In the genomic region with DNA sequence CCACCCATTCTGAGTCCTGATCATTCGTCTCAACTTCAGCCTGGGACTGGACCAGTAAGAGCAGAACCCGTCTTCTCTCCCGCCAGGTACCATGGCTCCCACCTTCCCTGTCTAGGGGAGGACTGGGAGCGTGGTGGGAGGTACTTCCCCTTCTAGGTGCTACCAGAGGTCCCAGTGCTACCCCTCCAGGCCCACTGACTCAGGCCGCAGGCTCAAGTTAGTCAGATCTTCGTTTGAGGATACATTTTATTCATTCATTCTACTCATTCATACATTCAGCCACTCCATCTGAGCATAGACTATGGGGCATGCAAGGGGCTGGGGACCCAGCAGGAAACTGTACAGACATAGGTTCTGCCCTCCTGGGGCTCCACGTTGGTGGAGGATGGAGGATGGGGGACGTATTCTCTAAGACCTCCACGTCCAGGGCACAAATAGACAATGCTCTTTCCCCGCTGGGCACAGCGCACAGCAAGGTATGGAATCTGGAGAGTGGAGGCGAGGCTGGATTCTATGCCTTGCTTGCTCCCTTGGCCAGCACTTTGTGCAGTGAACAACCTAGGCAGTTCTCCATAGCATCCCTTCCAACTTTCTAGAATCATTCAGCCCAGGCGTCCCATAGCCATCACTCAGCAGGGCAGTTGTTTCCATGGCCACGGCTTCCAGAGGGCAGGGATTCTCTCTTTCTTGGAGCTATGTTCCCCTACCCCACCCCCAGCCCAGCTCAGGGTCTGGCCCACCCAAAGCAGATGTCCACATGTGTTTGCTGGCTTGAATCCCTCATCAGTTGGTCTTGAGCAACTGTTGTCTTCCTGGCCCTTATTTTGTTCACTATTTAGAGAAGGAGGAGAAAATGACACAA, we compare ENCODE assay signal across 2 cellular contexts.
TF ChIP-seq lines count a peak whose summit lies in the region.

No MANE protein-coding gene starts in this region.

TF ChIP-seq in A549, 52 proteins besides CTCF, POLR2A, EP300 and RAD21:
- TF ChIP-seq, protein P1, sequence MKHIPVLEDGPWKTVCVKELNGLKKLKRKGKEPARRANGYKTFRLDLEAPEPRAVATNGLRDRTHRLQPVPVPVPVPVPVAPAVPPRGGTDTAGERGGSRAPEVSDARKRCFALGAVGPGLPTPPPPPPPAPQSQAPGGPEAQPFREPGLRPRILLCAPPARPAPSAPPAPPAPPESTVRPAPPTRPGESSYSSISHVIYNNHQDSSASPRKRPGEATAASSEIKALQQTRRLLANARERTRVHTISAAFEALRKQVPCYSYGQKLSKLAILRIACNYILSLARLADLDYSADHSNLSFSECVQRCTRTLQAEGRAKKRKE (CRISPR knock-in tag; IDR thresholded peaks at IDR 0.05; ENCODE audit: low read depth): no peak
- no peak for TF ChIP-seq TP53 (CRISPR knock-in tag; IDR thresholded peaks at IDR 0.05)

TF ChIP-seq in GM23338, 12 proteins besides CTCF, POLR2A, EP300 and RAD21:
- TF ChIP-seq, protein P2, sequence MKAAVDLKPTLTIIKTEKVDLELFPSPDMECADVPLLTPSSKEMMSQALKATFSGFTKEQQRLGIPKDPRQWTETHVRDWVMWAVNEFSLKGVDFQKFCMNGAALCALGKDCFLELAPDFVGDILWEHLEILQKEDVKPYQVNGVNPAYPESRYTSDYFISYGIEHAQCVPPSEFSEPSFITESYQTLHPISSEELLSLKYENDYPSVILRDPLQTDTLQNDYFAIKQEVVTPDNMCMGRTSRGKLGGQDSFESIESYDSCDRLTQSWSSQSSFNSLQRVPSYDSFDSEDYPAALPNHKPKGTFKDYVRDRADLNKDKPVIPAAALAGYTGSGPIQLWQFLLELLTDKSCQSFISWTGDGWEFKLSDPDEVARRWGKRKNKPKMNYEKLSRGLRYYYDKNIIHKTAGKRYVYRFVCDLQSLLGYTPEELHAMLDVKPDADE (IDR thresholded peaks at IDR 0.05): no peak
- TF ChIP-seq, protein P3, sequence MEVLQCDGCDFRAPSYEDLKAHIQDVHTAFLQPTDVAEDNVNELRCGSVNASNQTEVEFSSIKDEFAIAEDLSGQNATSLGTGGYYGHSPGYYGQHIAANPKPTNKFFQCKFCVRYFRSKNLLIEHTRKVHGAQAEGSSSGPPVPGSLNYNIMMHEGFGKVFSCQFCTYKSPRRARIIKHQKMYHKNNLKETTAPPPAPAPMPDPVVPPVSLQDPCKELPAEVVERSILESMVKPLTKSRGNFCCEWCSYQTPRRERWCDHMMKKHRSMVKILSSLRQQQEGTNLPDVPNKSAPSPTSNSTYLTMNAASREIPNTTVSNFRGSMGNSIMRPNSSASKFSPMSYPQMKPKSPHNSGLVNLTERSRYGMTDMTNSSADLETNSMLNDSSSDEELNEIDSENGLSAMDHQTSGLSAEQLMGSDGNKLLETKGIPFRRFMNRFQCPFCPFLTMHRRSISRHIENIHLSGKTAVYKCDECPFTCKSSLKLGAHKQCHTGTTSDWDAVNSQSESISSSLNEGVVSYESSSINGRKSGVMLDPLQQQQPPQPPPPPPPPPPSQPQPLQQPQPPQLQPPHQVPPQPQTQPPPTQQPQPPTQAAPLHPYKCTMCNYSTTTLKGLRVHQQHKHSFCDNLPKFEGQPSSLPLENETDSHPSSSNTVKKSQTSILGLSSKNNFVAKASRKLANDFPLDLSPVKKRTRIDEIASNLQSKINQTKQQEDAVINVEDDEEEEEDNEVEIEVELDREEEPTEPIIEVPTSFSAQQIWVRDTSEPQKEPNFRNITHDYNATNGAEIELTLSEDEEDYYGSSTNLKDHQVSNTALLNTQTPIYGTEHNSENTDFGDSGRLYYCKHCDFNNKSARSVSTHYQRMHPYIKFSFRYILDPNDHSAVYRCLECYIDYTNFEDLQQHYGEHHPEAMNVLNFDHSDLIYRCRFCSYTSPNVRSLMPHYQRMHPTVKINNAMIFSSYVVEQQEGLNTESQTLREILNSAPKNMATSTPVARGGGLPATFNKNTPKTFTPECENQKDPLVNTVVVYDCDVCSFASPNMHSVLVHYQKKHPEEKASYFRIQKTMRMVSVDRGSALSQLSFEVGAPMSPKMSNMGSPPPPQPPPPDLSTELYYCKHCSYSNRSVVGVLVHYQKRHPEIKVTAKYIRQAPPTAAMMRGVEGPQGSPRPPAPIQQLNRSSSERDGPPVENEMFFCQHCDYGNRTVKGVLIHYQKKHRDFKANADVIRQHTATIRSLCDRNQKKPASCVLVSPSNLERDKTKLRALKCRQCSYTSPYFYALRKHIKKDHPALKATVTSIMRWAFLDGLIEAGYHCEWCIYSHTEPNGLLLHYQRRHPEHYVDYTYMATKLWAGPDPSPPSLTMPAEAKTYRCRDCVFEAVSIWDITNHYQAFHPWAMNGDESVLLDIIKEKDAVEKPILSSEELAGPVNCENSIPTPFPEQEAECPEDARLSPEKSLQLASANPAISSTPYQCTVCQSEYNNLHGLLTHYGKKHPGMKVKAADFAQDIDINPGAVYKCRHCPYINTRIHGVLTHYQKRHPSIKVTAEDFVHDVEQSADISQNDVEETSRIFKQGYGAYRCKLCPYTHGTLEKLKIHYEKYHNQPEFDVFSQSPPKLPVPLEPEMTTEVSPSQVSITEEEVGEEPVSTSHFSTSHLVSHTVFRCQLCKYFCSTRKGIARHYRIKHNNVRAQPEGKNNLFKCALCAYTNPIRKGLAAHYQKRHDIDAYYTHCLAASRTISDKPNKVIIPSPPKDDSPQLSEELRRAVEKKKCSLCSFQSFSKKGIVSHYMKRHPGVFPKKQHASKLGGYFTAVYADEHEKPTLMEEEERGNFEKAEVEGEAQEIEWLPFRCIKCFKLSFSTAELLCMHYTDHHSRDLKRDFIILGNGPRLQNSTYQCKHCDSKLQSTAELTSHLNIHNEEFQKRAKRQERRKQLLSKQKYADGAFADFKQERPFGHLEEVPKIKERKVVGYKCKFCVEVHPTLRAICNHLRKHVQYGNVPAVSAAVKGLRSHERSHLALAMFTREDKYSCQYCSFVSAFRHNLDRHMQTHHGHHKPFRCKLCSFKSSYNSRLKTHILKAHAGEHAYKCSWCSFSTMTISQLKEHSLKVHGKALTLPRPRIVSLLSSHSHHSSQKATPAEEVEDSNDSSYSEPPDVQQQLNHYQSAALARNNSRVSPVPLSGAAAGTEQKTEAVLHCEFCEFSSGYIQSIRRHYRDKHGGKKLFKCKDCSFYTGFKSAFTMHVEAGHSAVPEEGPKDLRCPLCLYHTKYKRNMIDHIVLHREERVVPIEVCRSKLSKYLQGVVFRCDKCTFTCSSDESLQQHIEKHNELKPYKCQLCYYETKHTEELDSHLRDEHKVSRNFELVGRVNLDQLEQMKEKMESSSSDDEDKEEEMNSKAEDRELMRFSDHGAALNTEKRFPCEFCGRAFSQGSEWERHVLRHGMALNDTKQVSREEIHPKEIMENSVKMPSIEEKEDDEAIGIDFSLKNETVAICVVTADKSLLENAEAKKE (CRISPR knock-in tag; IDR thresholded peaks at IDR 0.05): no peak
- no peak for TF ChIP-seq ZNF331 (CRISPR knock-in tag; IDR thresholded peaks at IDR 0.05; ENCODE audit: low read depth)
- no peak for TF ChIP-seq NANOG (IDR thresholded peaks at IDR 0.05; ENCODE audit: borderline replicate concordance)
- TF ChIP-seq JUNB (IDR thresholded peaks at IDR 0.05; ENCODE audit: unreplicated experiment): no peak
